Comparison of ENCODE assay signal across 8 cellular contexts in genomic region chr2:8680931-8681760, GRCh38. TPM values are rescaled to one million over a fixed set of nuclear protein-coding genes. Genes with fewer than 3 reads are reported as not detected.
DNase-seq lines count a peak whose midpoint lies in the region; ATAC-seq and TF ChIP-seq lines count a peak whose summit lies in the region.

No MANE protein-coding gene starts in this region.

- H3K4me2 ChIP-seq in OCI-LY3 (ENCODE audit: low read length) = peak overlapping the region; percentile 96

- peak; percentile 49 to 72 (median 64) for DNase-seq in CD4-positive, CD25-positive, alpha-beta regulatory T cell
- DNase-seq in HuH-7 (ENCODE audit: low spot score) (peak; percentile 58), activated T-cell treated with anti-CD3 and anti-CD28 coated beads for 48 hours (ENCODE audit: low read depth) (peak; percentile 77)
- peak; percentile 27 to 77 (median 69) for DNase-seq in naive thymus-derived CD4-positive, alpha-beta T cell

- peaks cover 16 to 65% (median 41%) of the 10 kb centered on the region in 4 donors for H3K4me1 Mint-ChIP-seq in CD4-positive, CD25-positive, alpha-beta regulatory T cell
- peaks cover 24 to 51% (median 45%) of the 10 kb centered on the region in 7 donors for H3K4me1 Mint-ChIP-seq in naive thymus-derived CD4-positive, alpha-beta T cell
- H3K4me1 Mint-ChIP-seq in stimulated activated naive CD8-positive, alpha-beta T cell treated with anti-CD3 and anti-CD28 coated beads, Interleukin-15, Interleukin-2, amounts not matched to agents 100 ng/mL and 50 ng/mL, for 24 hours (ENCODE audit: low read depth) = peaks cover 57% of the 10 kb centered on the region

- H3K27ac ChIP-seq in CD4-positive, CD25-positive, alpha-beta regulatory T cell (ENCODE audit: insufficient read depth, low read length, poor library complexity, severe bottlenecking) = peak overlapping the region; percentile 73
- H3K27ac ChIP-seq in OCI-LY3 (ENCODE audit: low read length) (peak overlapping the region; percentile 97), esophagus (ENCODE audit: low read depth in 2 of 2, low read length in 1 of 2) (peak overlapping the region; percentile 86 to 89)
- H3K27ac ChIP-seq in naive thymus-derived CD4-positive, alpha-beta T cell (ENCODE audit: low read depth, low read length) = peak overlapping the region; percentile 63

- peak overlapping the region; percentile 94 for H3K4me3 ChIP-seq in CD4-positive, CD25-positive, alpha-beta regulatory T cell (ENCODE audit: low read depth, low read length)
- H3K4me3 ChIP-seq in OCI-LY3 (ENCODE audit: low read length) (peak overlapping the region; percentile 80), esophagus (ENCODE audit: low read depth in 1 of 2, low read length in 2 of 2) (peak overlapping the region; percentile 53 to 57)
- peak overlapping the region; percentile 83 for H3K4me3 ChIP-seq in naive thymus-derived CD4-positive, alpha-beta T cell (ENCODE audit: low read length)

- CTCF ChIA-PET in naive thymus-derived CD4-positive, alpha-beta T cell (lab: Charles Lee) = interaction anchor here (0.6 to 3.2 kb wide), 8 partner anchors 939 to 1638 kb away, joined by 3 to 40 read pairs (median 4); no protein-coding TSS in a partner anchor

- peak overlapping the region; percentile 85 to 98 (median 94) for H3K4me3 Mint-ChIP-seq in CD4-positive, CD25-positive, alpha-beta regulatory T cell
- H3K4me3 Mint-ChIP-seq in naive thymus-derived CD4-positive, alpha-beta T cell = peak overlapping the region; percentile 84 to 99 (median 94)
- H3K4me3 Mint-ChIP-seq in stimulated activated naive CD8-positive, alpha-beta T cell treated with anti-CD3 and anti-CD28 coated beads, Interleukin-15, Interleukin-2, amounts not matched to agents 100 ng/mL and 50 ng/mL, for 24 hours = peak overlapping the region; percentile 83

- intact Hi-C loops in naive thymus-derived CD4-positive, alpha-beta T cell (cut with micrococcal nuclease) = loop anchor here (1.0 to 10.0 kb wide), 20 partner anchors 16 to 1814 kb away; partner anchors contain the start of genes ADAM17 (in 1 of the 2), CMPK2 (in 1 of the 2), CPSF3 (in 1 of the 2) and ITGB1BP1 (in 1 of the 2)

- peaks cover 74% of the 10 kb centered on the region for H3K79me2 ChIP-seq in OCI-LY3 (ENCODE audit: low read length)

- H3K4me1 ChIP-seq in CD4-positive, CD25-positive, alpha-beta regulatory T cell (ENCODE audit: control insufficient read depth, insufficient read depth, low read length, poor library complexity, severe bottlenecking) = peaks cover 75% of the 10 kb centered on the region
- H3K4me1 ChIP-seq in OCI-LY3 (ENCODE audit: low read length) (peaks cover 34% of the 10 kb centered on the region), esophagus (ENCODE audit: control insufficient read depth in 2 of 2, insufficient read depth in 2 of 2, low read length in 1 of 2) (peaks cover 2 to 4% of the 10 kb centered on the region in 2 donors)
- H3K4me1 ChIP-seq in naive thymus-derived CD4-positive, alpha-beta T cell (ENCODE audit: control insufficient read depth in 2 of 2, insufficient read depth in 2 of 2, low read length in 2 of 2) = peaks cover 14 to 24% of the 10 kb centered on the region in 2 donors

- POLR2A ChIA-PET in naive thymus-derived CD4-positive, alpha-beta T cell (lab: Charles Lee) = interaction anchor here (0.6 to 2.9 kb wide), 28 partner anchors 16 to 1817 kb away, joined by 3 to 33 read pairs (median 5); partner anchors contain the start of genes CPSF3, ITGB1BP1 and RSAD2

- H2AFZ ChIP-seq in OCI-LY3 (ENCODE audit: low read depth, low read length) = no peak overlapping the region

- H4K20me1 ChIP-seq in OCI-LY3 (ENCODE audit: insufficient read depth, low read length) = peaks cover 22% of the 10 kb centered on the region

- peak overlapping the region; percentile 43 to 78 (median 44) for H3K27ac Mint-ChIP-seq in CD4-positive, CD25-positive, alpha-beta regulatory T cell
- peak overlapping the region; percentile 41 to 95 (median 88) for H3K27ac Mint-ChIP-seq in naive thymus-derived CD4-positive, alpha-beta T cell
- peak overlapping the region; percentile 77 for H3K27ac Mint-ChIP-seq in stimulated activated naive CD8-positive, alpha-beta T cell treated with anti-CD3 and anti-CD28 coated beads, Interleukin-15, Interleukin-2, amounts not matched to agents 100 ng/mL and 50 ng/mL, for 24 hours

- H3K36me3 Mint-ChIP-seq in CD4-positive, CD25-positive, alpha-beta regulatory T cell = no peaks in the 10 kb centered on the region
- H3K36me3 Mint-ChIP-seq in naive thymus-derived CD4-positive, alpha-beta T cell = peaks cover 0 to 25% (median 1%) of the 10 kb centered on the region in 5 donors
- H3K36me3 Mint-ChIP-seq in stimulated activated naive CD8-positive, alpha-beta T cell treated with anti-CD3 and anti-CD28 coated beads, Interleukin-15, Interleukin-2, amounts not matched to agents 100 ng/mL and 50 ng/mL, for 24 hours (ENCODE audit: low read depth) = peaks cover 28% of the 10 kb centered on the region

- no peak for TF ChIP-seq CTCF in OCI-LY3 (IDR thresholded peaks at IDR 0.05; ENCODE audit: low read depth, low read length)

- peak overlapping the region; percentile 90 for H3K9ac ChIP-seq in OCI-LY3 (ENCODE audit: low read length)

- peak; percentile 3 to 5 for ATAC-seq in CD4-positive, CD25-positive, alpha-beta regulatory T cell (ENCODE audit: low read depth in 2 of 2)
- peak; percentile 10 for ATAC-seq in naive thymus-derived CD4-positive, alpha-beta T cell
- no peak for ATAC-seq in GM19351 (IDR thresholded peaks at IDR 0.05; ENCODE audit: unreplicated experiment)

- H3K36me3 ChIP-seq in CD4-positive, CD25-positive, alpha-beta regulatory T cell (ENCODE audit: control insufficient read depth, insufficient read depth, low read length) = no peaks in the 10 kb centered on the region
- peaks cover 31% of the 10 kb centered on the region for H3K36me3 ChIP-seq in OCI-LY3 (replicated peaks; ENCODE audit: low read depth, low read length)
- no peaks in the 10 kb centered on the region for H3K36me3 ChIP-seq in esophagus (ENCODE audit: control insufficient read depth in 2 of 2, insufficient read depth in 2 of 2, low read length in 1 of 2)
- peaks cover 0 to 6% (median 0%) of the 10 kb centered on the region in 3 experiments for H3K36me3 ChIP-seq in naive thymus-derived CD4-positive, alpha-beta T cell (ENCODE audit: control insufficient read depth in 2 of 3, insufficient read depth in 3 of 3, low read length in 3 of 3)

- H3K27me3 Mint-ChIP-seq in CD4-positive, CD25-positive, alpha-beta regulatory T cell = peaks cover 44% of the 10 kb centered on the region
- H3K27me3 Mint-ChIP-seq in naive thymus-derived CD4-positive, alpha-beta T cell = peaks cover 15 to 32% (median 23%) of the 10 kb centered on the region in 5 donors
- peaks cover 20% of the 10 kb centered on the region for H3K27me3 Mint-ChIP-seq in stimulated activated naive CD8-positive, alpha-beta T cell treated with anti-CD3 and anti-CD28 coated beads, Interleukin-15, Interleukin-2, amounts not matched to agents 100 ng/mL and 50 ng/mL, for 24 hours

- H3K9me3 ChIP-seq in CD4-positive, CD25-positive, alpha-beta regulatory T cell (ENCODE audit: control insufficient read depth in 2 of 2, low read length in 2 of 2) = no peaks in the 10 kb centered on the region
- H3K9me3 ChIP-seq in OCI-LY3 (ENCODE audit: insufficient read depth, low read length) = no peaks in the 10 kb centered on the region
- no peaks in the 10 kb centered on the region for H3K9me3 ChIP-seq in esophagus (ENCODE audit: control insufficient read depth in 2 of 2, insufficient read depth in 1 of 2, low read depth in 1 of 2, low read length in 1 of 2)
- H3K9me3 ChIP-seq in naive thymus-derived CD4-positive, alpha-beta T cell (ENCODE audit: control insufficient read depth in 2 of 3, low read length in 3 of 3) = peaks cover 0 to 2% (median 0%) of the 10 kb centered on the region in 3 experiments

- peaks cover 0 to 4% (median 0%) of the 10 kb centered on the region in 7 donors for H3K9me3 Mint-ChIP-seq in CD4-positive, CD25-positive, alpha-beta regulatory T cell
- H3K9me3 Mint-ChIP-seq in naive thymus-derived CD4-positive, alpha-beta T cell = peaks cover 0 to 7% (median 1%) of the 10 kb centered on the region in 11 donors
- H3K9me3 Mint-ChIP-seq in stimulated activated naive CD8-positive, alpha-beta T cell treated with anti-CD3 and anti-CD28 coated beads, Interleukin-15, Interleukin-2, amounts not matched to agents 100 ng/mL and 50 ng/mL, for 24 hours = no peaks in the 10 kb centered on the region

- peaks cover 14% of the 10 kb centered on the region for H3K27me3 ChIP-seq in CD4-positive, CD25-positive, alpha-beta regulatory T cell (ENCODE audit: control insufficient read depth, insufficient read depth, low read length)
- H3K27me3 ChIP-seq in OCI-LY3 (ENCODE audit: low read depth, low read length) (no peaks in the 10 kb centered on the region), esophagus (ENCODE audit: control insufficient read depth in 1 of 2, insufficient read depth in 2 of 2, low read length in 2 of 2) (no peaks in the 10 kb centered on the region)
- H3K27me3 ChIP-seq in naive thymus-derived CD4-positive, alpha-beta T cell (ENCODE audit: control insufficient read depth in 2 of 2, insufficient read depth in 2 of 2, low read length in 2 of 2) = peaks cover 0 to 21% of the 10 kb centered on the region in 2 donors

- 1% methylated on average over 28 of the region's 29 CpGs for WGBS in esophagus, 2 donors

RNA-seq across cellular contexts. Expression of gene ID2, which starts 0.7 kb away (rescaled TPM):
- 55.9 TPM for total RNA-seq in CD4-positive, CD25-positive, alpha-beta regulatory T cell
- polyA plus RNA-seq in CD4-positive, CD25-positive, alpha-beta regulatory T cell = 10 to 100 TPM; 20.3 to 27.5 (median 24.3) TPM
- polyA plus RNA-seq in esophagus = 10 to 100 TPM; 12.7 to 23.1 TPM
- total RNA-seq in naive thymus-derived CD4-positive, alpha-beta T cell = 100 to 1,000 TPM in 2 of 5 experiments, 10 to 100 TPM in 3; 43.0 to 185 (median 77.1) TPM
- 100 to 1,000 TPM; 206 to 309 TPM for polyA plus RNA-seq in naive thymus-derived CD4-positive, alpha-beta T cell

Comparison
In these comparisons a context has a peak if more than half of its experiments do, and no peak if none do; other contexts are left out.
1. RNA of gene ID2, which starts 0.7 kb away (polyA plus RNA-seq): 206 to 309 TPM in naive thymus-derived CD4-positive, alpha-beta T cell; 20.3 to 27.5 TPM in CD4-positive, CD25-positive, alpha-beta regulatory T cell and 12.7 to 23.1 TPM in esophagus; every median in the first group is over 4 times any median in the second.
2. Peak in every context shown above with its lines, with median percentiles within 50 percentile points of each other: DNase-seq, H3K27ac ChIP-seq, H3K4me3 ChIP-seq, H3K27ac Mint-ChIP-seq and H3K4me3 Mint-ChIP-seq.